ENCODE assay signal across 28 cellular contexts in the genomic region with DNA sequence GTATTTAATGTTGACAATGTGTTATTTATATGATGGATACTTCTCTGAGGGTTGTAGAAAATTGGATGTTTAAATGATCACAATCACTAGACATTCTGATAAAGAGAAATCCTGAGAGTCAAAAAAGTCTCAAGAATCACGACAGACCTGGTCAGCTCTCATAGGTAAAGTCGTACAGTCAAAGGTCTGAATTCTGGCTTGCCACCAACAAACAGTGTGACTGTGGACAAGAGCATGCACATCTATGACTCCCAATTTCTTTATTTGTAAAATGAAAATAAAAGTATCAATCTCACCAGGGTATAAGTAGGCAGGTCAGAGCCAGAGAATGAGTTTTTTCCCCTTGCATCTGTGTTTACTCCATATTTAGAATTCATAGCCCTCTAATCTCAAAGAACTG.
"Had no signal": no experiment of that assay in that cellular context is flagged by ENCODE, and none has a peak within 500 bp of the region (broad histone marks: within the 10 kb centered on the region; RNA-seq: fewer than 3 reads in every experiment).

No MANE protein-coding gene starts in this region.

- DNase-seq: colonic mucosa; cortex of kidney; dermis blood vessel endothelial cell; dorsolateral prefrontal cortex; effector CD4-positive, alpha-beta T cell; effector CD8-positive, alpha-beta T cell; effector memory CD4-positive, alpha-beta T cell; effector memory CD8-positive, alpha-beta T cell; endodermal cell; erythroblast; esophagus squamous epithelium; foreskin fibroblast; foreskin keratinocyte; foreskin melanocyte; gastrocnemius medialis; glutamatergic neuron; head of caudate nucleus; heart left ventricle; heart right ventricle had no signal

- H3K27me3 ChIP-seq: colonic mucosa, dorsolateral prefrontal cortex, esophagus muscularis mucosa, esophagus squamous epithelium, foreskin keratinocyte, gastrocnemius medialis, gastroesophageal sphincter, heart left ventricle, heart right ventricle had no signal

- FAIRE-seq: colon, endometrium, endothelial cell of umbilical vein, frontal cortex had no signal

- H3K27ac ChIP-seq: colonic mucosa, coronary artery, dorsolateral prefrontal cortex, epithelial cell of prostate, esophagus muscularis mucosa, esophagus squamous epithelium, foreskin keratinocyte, gastrocnemius medialis, gastroesophageal sphincter, heart left ventricle, heart right ventricle had no signal

- H3K9me3 ChIP-seq: colonic mucosa, esophagus muscularis mucosa, esophagus squamous epithelium, gastrocnemius medialis, gastroesophageal sphincter had no signal

- H3K4me1 ChIP-seq: colonic mucosa, esophagus muscularis mucosa, esophagus squamous epithelium, foreskin keratinocyte, gastrocnemius medialis, gastroesophageal sphincter, heart left ventricle, heart right ventricle had no signal

- H3K4me3 ChIP-seq: colonic mucosa, coronary artery, dorsolateral prefrontal cortex, esophagus muscularis mucosa, esophagus squamous epithelium, gastrocnemius medialis, gastroesophageal sphincter, heart left ventricle, heart right ventricle had no signal

- H3K36me3 ChIP-seq: colonic mucosa, esophagus muscularis mucosa, esophagus squamous epithelium, gastrocnemius medialis, gastroesophageal sphincter, heart left ventricle, heart right ventricle had no signal

- ATAC-seq: effector memory CD8-positive, alpha-beta T cell; esophagus mucosa; foreskin keratinocyte; gastrocnemius medialis; gastroesophageal sphincter; heart left ventricle; heart right ventricle had no signal
